In genomic region chr3:39191773-39192172, GRCh38 we compare ENCODE assay signal across 25 cellular contexts. TPM values are rescaled to one million over a fixed set of nuclear protein-coding genes. Genes with fewer than 3 reads are reported as not detected.
DNase-seq lines count a peak whose midpoint lies in the region; ATAC-seq and TF ChIP-seq lines count a peak whose summit lies in the region.
"Had no signal": no experiment of that assay in that cellular context is flagged by ENCODE, and none has a peak within 500 bp of the region (broad histone marks: within the 10 kb centered on the region; RNA-seq: fewer than 3 reads in every experiment).

No MANE protein-coding gene starts in this region.

- ATAC-seq in natural killer cell treated with Interleukin-12 subunit alpha and Interleukin-12 subunit beta and Interleukin-15 and Interleukin-18, amount 100 ng/mL, for 72 hours = no peak
- no peak for ATAC-seq in natural killer cell
- ATAC-seq in stimulated activated naive B cell treated with anti-CD40 and anti-IgM and Interleukin-4, amounts not matched to agents 10 μg/mL and 1 μg/mL and 100 μg/mL, for 72 hours (replicated peaks) = no peak
- ATAC-seq: activated CD8-positive, alpha-beta memory T cell treated with anti-CD3 and anti-CD28 coated beads, Interleukin-2, amount 10 ng/mL, durations not matched to agents 7 days and 5 days had no signal

- intact Hi-C loops in natural killer cell (cut with micrococcal nuclease) = no loop called here
- intact Hi-C loops in posterior cingulate gyrus (cut with DNase I) = no loop called here

- no peaks in the 10 kb centered on the region for H3K36me3 Mint-ChIP-seq in natural killer cell treated with Interleukin-12 subunit alpha and Interleukin-12 subunit beta and Interleukin-15 and Interleukin-18, amount 100 ng/mL, for 72 hours
- no peaks in the 10 kb centered on the region for H3K36me3 Mint-ChIP-seq in natural killer cell
- H3K36me3 Mint-ChIP-seq in chondrocyte (ENCODE audit: low read depth) = no peaks in the 10 kb centered on the region
- peaks cover 0 to 8% of the 10 kb centered on the region in 2 donors for H3K36me3 Mint-ChIP-seq in stimulated activated naive B cell treated with anti-CD40 and anti-IgM and Interleukin-4, amounts not matched to agents 10 μg/mL and 1 μg/mL and 100 μg/mL, for 72 hours
- H3K36me3 Mint-ChIP-seq: activated CD8-positive, alpha-beta memory T cell treated with anti-CD3 and anti-CD28 coated beads, Interleukin-2, amount 10 ng/mL, durations not matched to agents 7 days and 5 days; CD4-positive, CD25-positive, alpha-beta regulatory T cell had no signal

- H3K9me3 Mint-ChIP-seq in natural killer cell treated with Interleukin-12 subunit alpha and Interleukin-12 subunit beta and Interleukin-15 and Interleukin-18, amount 100 ng/mL, for 72 hours = no peaks in the 10 kb centered on the region
- H3K9me3 Mint-ChIP-seq in natural killer cell = no peaks in the 10 kb centered on the region
- H3K9me3 Mint-ChIP-seq in chondrocyte (ENCODE audit: low read depth) = no peaks in the 10 kb centered on the region
- H3K9me3 Mint-ChIP-seq in stimulated activated naive B cell treated with anti-CD40 and anti-IgM and Interleukin-4, amounts not matched to agents 10 μg/mL and 1 μg/mL and 100 μg/mL, for 72 hours = no peaks in the 10 kb centered on the region

- DNase-seq in natural killer cell treated with Interleukin-12 subunit alpha and Interleukin-12 subunit beta and Interleukin-15 and Interleukin-18, amount 100 ng/mL, for 72 hours (ENCODE audit: low spot score) = no peak
- DNase-seq in natural killer cell (no peak), chondrocyte (ENCODE audit: low spot score) (peak; percentile 29), myocyte (ENCODE audit: low read depth) (peak; percentile 27), NCI-H774 (lab: John Stamatoyannopoulos, UW) (no peak), posterior cingulate gyrus (no peak)
- DNase-seq in stimulated activated naive B cell treated with anti-CD40 and anti-IgM and Interleukin-4, amounts not matched to agents 10 μg/mL and 1 μg/mL and 100 μg/mL, for 72 hours = no peak
- no peak for DNase-seq in stimulated activated CD4-positive, alpha-beta T cell treated with anti-CD3 and anti-CD28 coated beads, Interleukin-4, amount 100 ng/mL, for 1 hour
- DNase-seq: activated CD4-positive, CD25-positive, alpha-beta regulatory T cell treated with anti-CD3 and anti-CD28 coated beads, Interleukin-2, amount 50 U/mL, for 72 hours; activated CD8-positive, alpha-beta memory T cell treated with anti-CD3 and anti-CD28 coated beads, Interleukin-2, amount 10 ng/mL, durations not matched to agents 7 days and 5 days; activated gamma-delta T cell; aorta; CD4-positive, CD25-positive, alpha-beta regulatory T cell; central memory CD4-positive, alpha-beta T cell; Karpas-422; mammary epithelial cell; MV-4-11; NCI-H524 treated with DMSO at 0.1 percent for 48 hours; retina; transverse colon had no signal

- no peaks in the 10 kb centered on the region for H3K27me3 Mint-ChIP-seq in natural killer cell treated with Interleukin-12 subunit alpha and Interleukin-12 subunit beta and Interleukin-15 and Interleukin-18, amount 100 ng/mL, for 72 hours
- H3K27me3 Mint-ChIP-seq in natural killer cell (ENCODE audit: low read depth in 2 of 2) (peaks cover 0 to 11% of the 10 kb centered on the region in 2 donors), chondrocyte (ENCODE audit: low read depth) (no peaks in the 10 kb centered on the region)
- peaks cover 4 to 6% of the 10 kb centered on the region in 2 donors for H3K27me3 Mint-ChIP-seq in stimulated activated naive B cell treated with anti-CD40 and anti-IgM and Interleukin-4, amounts not matched to agents 10 μg/mL and 1 μg/mL and 100 μg/mL, for 72 hours

- TF ChIP-seq CTCF in natural killer cell (IDR thresholded peaks at IDR 0.05) = no peak
- TF ChIP-seq CTCF in chondrocyte (IDR thresholded peaks at IDR 0.05) = no peak

- H3K27ac Mint-ChIP-seq in natural killer cell treated with Interleukin-12 subunit alpha and Interleukin-12 subunit beta and Interleukin-15 and Interleukin-18, amount 100 ng/mL, for 72 hours = peak overlapping the region; percentile 40 to 78
- H3K27ac Mint-ChIP-seq in natural killer cell = peak overlapping the region in 1 of 2 donors; percentile 81
- no peak overlapping the region for H3K27ac Mint-ChIP-seq in chondrocyte (ENCODE audit: unreplicated experiment)
- peak overlapping the region; percentile 53 for H3K27ac Mint-ChIP-seq in stimulated activated naive B cell treated with anti-CD40 and anti-IgM and Interleukin-4, amounts not matched to agents 10 μg/mL and 1 μg/mL and 100 μg/mL, for 72 hours
- H3K27ac Mint-ChIP-seq: activated CD8-positive, alpha-beta memory T cell treated with anti-CD3 and anti-CD28 coated beads, Interleukin-2, amount 10 ng/mL, durations not matched to agents 7 days and 5 days; CD4-positive, CD25-positive, alpha-beta regulatory T cell had no signal

- peak overlapping the region; percentile 36 for H3K4me3 Mint-ChIP-seq in natural killer cell treated with Interleukin-12 subunit alpha and Interleukin-12 subunit beta and Interleukin-15 and Interleukin-18, amount 100 ng/mL, for 72 hours
- H3K4me3 Mint-ChIP-seq in natural killer cell = no peak overlapping the region
- no peak overlapping the region for H3K4me3 Mint-ChIP-seq in chondrocyte (ENCODE audit: unreplicated experiment)
- peak overlapping the region; percentile 59 to 68 for H3K4me3 Mint-ChIP-seq in stimulated activated naive B cell treated with anti-CD40 and anti-IgM and Interleukin-4, amounts not matched to agents 10 μg/mL and 1 μg/mL and 100 μg/mL, for 72 hours
- H3K4me3 Mint-ChIP-seq: activated CD8-positive, alpha-beta memory T cell treated with anti-CD3 and anti-CD28 coated beads, Interleukin-2, amount 10 ng/mL, durations not matched to agents 7 days and 5 days; CD4-positive, CD25-positive, alpha-beta regulatory T cell had no signal

- H3K4me1 Mint-ChIP-seq in natural killer cell treated with Interleukin-12 subunit alpha and Interleukin-12 subunit beta and Interleukin-15 and Interleukin-18, amount 100 ng/mL, for 72 hours (ENCODE audit: low read depth in 2 of 2) = peaks cover 19 to 22% of the 10 kb centered on the region in 2 donors
- H3K4me1 Mint-ChIP-seq in natural killer cell = peaks cover 20 to 37% of the 10 kb centered on the region in 2 donors
- H3K4me1 Mint-ChIP-seq in chondrocyte (ENCODE audit: low read depth) = peaks cover 23% of the 10 kb centered on the region
- peaks cover 33 to 50% of the 10 kb centered on the region in 2 donors for H3K4me1 Mint-ChIP-seq in stimulated activated naive B cell treated with anti-CD40 and anti-IgM and Interleukin-4, amounts not matched to agents 10 μg/mL and 1 μg/mL and 100 μg/mL, for 72 hours

RNA-seq across cellular contexts. Expression of gene XIRP1, which starts 0.6 kb away (rescaled TPM):
- total RNA-seq in natural killer cell treated with Interleukin-12 subunit alpha and Interleukin-12 subunit beta and Interleukin-15 and Interleukin-18, amount 100 ng/mL, for 72 hours = under 1 TPM; 0.22 to 0.43 TPM
- under 1 TPM; 0.14 to 0.40 (median 0.24) TPM for total RNA-seq in natural killer cell
- total RNA-seq in chondrocyte = 0.10 TPM in 2 of 3 replicates, not detected in the other
- total RNA-seq in myocyte = 104 and 142 TPM in 2 replicates
- 21.6 TPM for polyA plus RNA-seq in myocyte (2012)
- total RNA-seq: CD4-positive, CD25-positive, alpha-beta regulatory T cell; Daoy; dermis microvascular lymphatic vessel endothelial cell; endothelial cell of umbilical vein; glomerular endothelial cell; H1; mammary epithelial cell had no signal
- polyA plus RNA-seq: CD4-positive, CD25-positive, alpha-beta regulatory T cell; endothelial cell of umbilical vein; H1; mammary epithelial cell had no signal

RNA-seq across cellular contexts. Expression of gene CSRNP1, which starts 38.4 kb away (rescaled TPM):
- total RNA-seq in natural killer cell treated with Interleukin-12 subunit alpha and Interleukin-12 subunit beta and Interleukin-15 and Interleukin-18, amount 100 ng/mL, for 72 hours = 10 to 100 TPM; 10.8 to 18.4 TPM
- 100 to 1,000 TPM; 208 to 300 (median 253) TPM for total RNA-seq in natural killer cell
- 15.2 to 22.3 TPM (median 21.2 TPM) in 3 replicates for total RNA-seq in chondrocyte
- 10.6 and 13.7 TPM in 2 replicates for total RNA-seq in myocyte
- 19.7 TPM for polyA plus RNA-seq in myocyte (2012)

Comparison
In these comparisons a context has a peak if more than half of its experiments do, and no peak if none do; other contexts are left out.
1. H3K4me3 Mint-ChIP-seq: peak in natural killer cell treated with Interleukin-12 subunit alpha and Interleukin-12 subunit beta and Interleukin-15 and Interleukin-18, amount 100 ng/mL, for 72 hours (single experiment) and stimulated activated naive B cell treated with anti-CD40 and anti-IgM and Interleukin-4, amounts not matched to agents 10 μg/mL and 1 μg/mL and 100 μg/mL, for 72 hours (2 of 2); none in natural killer cell (single experiment) and chondrocyte (single experiment).
2. DNase-seq: peak in chondrocyte (single experiment) and myocyte (single experiment); none in natural killer cell treated with Interleukin-12 subunit alpha and Interleukin-12 subunit beta and Interleukin-15 and Interleukin-18, amount 100 ng/mL, for 72 hours (single experiment), natural killer cell (single experiment), stimulated activated naive B cell treated with anti-CD40 and anti-IgM and Interleukin-4, amounts not matched to agents 10 μg/mL and 1 μg/mL and 100 μg/mL, for 72 hours (single experiment), NCI-H774 (single experiment), posterior cingulate gyrus (0 of 10) and stimulated activated CD4-positive, alpha-beta T cell treated with anti-CD3 and anti-CD28 coated beads, Interleukin-4, amount 100 ng/mL, for 1 hour (single experiment).
3. RNA of gene XIRP1, which starts 0.6 kb away (total RNA-seq): 104 to 142 TPM in myocyte; 0.22 to 0.43 TPM in natural killer cell treated with Interleukin-12 subunit alpha and Interleukin-12 subunit beta and Interleukin-15 and Interleukin-18, amount 100 ng/mL, for 72 hours, 0.14 to 0.40 TPM in natural killer cell and 0.10 TPM in chondrocyte; every median in the first group is over 10 times any median in the second.